Comparison of ENCODE assay signal across 8 cellular contexts in genomic region chr13:99265823-99266426, GRCh38. TPM values are rescaled to one million over a fixed set of nuclear protein-coding genes. Genes with fewer than 3 reads are reported as not detected.
A peak's percentile ranks its signal among the peaks of the same experiment; 100 is the strongest.
DNase-seq lines count a peak whose midpoint lies in the region; ATAC-seq and TF ChIP-seq lines count a peak whose summit lies in the region.

No MANE protein-coding gene starts in this region.

- H3K36me3 Mint-ChIP-seq in chondrocyte (ENCODE audit: low read depth), result no peaks in the 10 kb centered on the region

- TF ChIP-seq CTCF in chondrocyte (IDR thresholded peaks at IDR 0.05), result peak; percentile 93

- H3K27ac Mint-ChIP-seq in chondrocyte (ENCODE audit: unreplicated experiment), result no peak overlapping the region

- peak; percentile 64 for DNase-seq in NCI-H2171 treated with DMSO at 0.1 percent for 48 hours (lab: John Stamatoyannopoulos, UW)
- no peak for DNase-seq in NCI-H2171 (lab: John Stamatoyannopoulos, UW)
- peak; percentile 71 for DNase-seq in OCI-M1 (lab: John Stamatoyannopoulos, UW)
- DNase-seq in chondrocyte (ENCODE audit: low spot score), result no peak
- DNase-seq in medulla oblongata (ENCODE audit: extremely low spot score), result peak; percentile 70
- no peak for DNase-seq in stimulated activated CD4-positive, alpha-beta T cell treated with anti-CD3 and anti-CD28 coated beads, Interleukin-4, amount 100 ng/mL, for 4 hours

- no peaks in the 10 kb centered on the region for H3K9me3 Mint-ChIP-seq in chondrocyte (ENCODE audit: low read depth)

- H3K27me3 Mint-ChIP-seq in chondrocyte (ENCODE audit: low read depth), result no peaks in the 10 kb centered on the region

- ATAC-seq in HG03378 (IDR thresholded peaks at IDR 0.05; ENCODE audit: unreplicated experiment), result peak; percentile 37
- no peak for ATAC-seq in GM21825 (IDR thresholded peaks at IDR 0.05; ENCODE audit: unreplicated experiment)

- no peak overlapping the region for H3K4me3 Mint-ChIP-seq in chondrocyte (ENCODE audit: unreplicated experiment)

- H3K4me1 Mint-ChIP-seq in chondrocyte (ENCODE audit: low read depth), result peaks cover 9% of the 10 kb centered on the region

RNA-seq across cellular contexts. Expression of gene GPR18, which starts 7.7 kb away (rescaled TPM):
- not detected in 3 replicates for total RNA-seq in chondrocyte

RNA-seq across cellular contexts. Expression of gene GPR183, which starts 41.3 kb away (rescaled TPM):
- total RNA-seq in chondrocyte, result 0.63 to 5.7 TPM (median 5.7 TPM) in 3 replicates

Comparison
In these comparisons a context has a peak if more than half of its experiments do, and no peak if none do; other contexts are left out.
1. DNase-seq: peak in NCI-H2171 treated with DMSO at 0.1 percent for 48 hours (single experiment), OCI-M1 (single experiment) and medulla oblongata (single experiment); none in NCI-H2171 (single experiment), chondrocyte (single experiment) and stimulated activated CD4-positive, alpha-beta T cell treated with anti-CD3 and anti-CD28 coated beads, Interleukin-4, amount 100 ng/mL, for 4 hours (0 of 2).